11 cellular contexts compared by ENCODE assay signal in the genomic region with DNA sequence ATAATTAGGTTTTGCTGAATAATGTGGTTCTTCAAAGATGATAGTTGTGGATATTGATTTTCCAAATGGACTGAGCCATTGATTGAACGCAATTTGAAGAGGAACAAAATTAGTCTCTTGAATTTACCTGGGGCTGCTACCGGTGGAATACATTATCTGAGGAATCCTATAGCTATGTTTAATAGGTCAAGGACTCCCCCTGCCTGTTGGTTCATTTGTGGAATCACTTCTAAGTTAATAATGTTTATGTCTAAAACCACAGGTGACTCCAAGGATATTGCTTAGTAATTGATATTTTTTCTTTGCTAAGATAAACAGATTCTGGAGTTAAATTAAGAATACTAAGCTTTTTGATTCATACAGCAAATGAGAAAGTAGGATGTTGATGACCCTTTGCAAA.
DNase-seq lines count a peak whose midpoint lies in the region; ATAC-seq and TF ChIP-seq lines count a peak whose summit lies in the region.
"Had no signal": no experiment of that assay in that cellular context is flagged by ENCODE, and none has a peak within 500 bp of the region (broad histone marks: within the 10 kb centered on the region; RNA-seq: fewer than 3 reads in every experiment).

No MANE protein-coding gene starts in this region.

- H2AFZ ChIP-seq in hepatocyte: no peak overlapping the region

- H3K27ac ChIP-seq in hepatocyte: no peak overlapping the region
- H3K27ac ChIP-seq: brain microvascular endothelial cell, esophagus muscularis mucosa had no signal

- POLR2A ChIA-PET in BJ (lab: Charles Lee) (no interaction called here), HEK293T (lab: Yijun Ruan, JAX) (no interaction called here)

- peak; percentile 23; the same call in 1 of the 2 replicates for TF ChIP-seq CTCF in BJ (IDR thresholded peaks at IDR 0.05; ENCODE audit: insufficient read depth, low read depth, low read length)
- peak; percentile 42 for TF ChIP-seq CTCF in hepatocyte (IDR thresholded peaks at IDR 0.05; ENCODE audit: poor library complexity)

- H3K9me3 ChIP-seq in hepatocyte (ENCODE audit: low read depth): no peaks in the 10 kb centered on the region
- H3K9me3 ChIP-seq: esophagus muscularis mucosa had no signal

- H3K36me3 ChIP-seq in BJ (ENCODE audit: control insufficient read depth, insufficient read depth, low read length) (no peaks in the 10 kb centered on the region), hepatocyte (replicated peaks; ENCODE audit: insufficient read depth, low read depth) (no peaks in the 10 kb centered on the region)
- H3K36me3 ChIP-seq: brain microvascular endothelial cell, esophagus muscularis mucosa had no signal

- no peaks in the 10 kb centered on the region for H3K9me2 ChIP-seq in hepatocyte (replicated peaks; ENCODE audit: insufficient read depth)

- no peaks in the 10 kb centered on the region for H3K79me2 ChIP-seq in hepatocyte

- CTCF ChIA-PET in BJ (lab: Yijun Ruan, JAX): interaction anchor here (1.0 to 1.8 kb wide), 3 partner anchors 9 to 1631 kb away, joined by 3 to 8 read pairs (median 4); no protein-coding TSS in a partner anchor
- CTCF ChIA-PET in HEK293T (lab: Yijun Ruan, JAX): interaction anchor here (0.6 to 1.2 kb wide), 4 partner anchors 72 to 1631 kb away, joined by 3 to 6 read pairs (median 4); no protein-coding TSS in a partner anchor

- H4K20me1 ChIP-seq in hepatocyte (ENCODE audit: insufficient read depth, poor library complexity, severe bottlenecking): no peaks in the 10 kb centered on the region

- H3K4me1 ChIP-seq in hepatocyte (ENCODE audit: insufficient read depth): no peaks in the 10 kb centered on the region
- H3K4me1 ChIP-seq: esophagus muscularis mucosa had no signal

- DNase-seq in BJ (ENCODE audit: low read depth) (no peak), HT-29 (ENCODE audit: low spot score) (peak; percentile 63), OCI-M1 (lab: John Stamatoyannopoulos, UW) (peak; percentile 30), hepatocyte (ENCODE audit: low spot score) (peak; percentile 36), HEK293T (ENCODE audit: extremely low spot score) (no peak)
- DNase-seq: brain microvascular endothelial cell, nephron progenitor cell had no signal

- H3K4me3 ChIP-seq in BJ (ENCODE audit: low read depth, low read length) (no peak overlapping the region), hepatocyte (no peak overlapping the region)
- H3K4me3 ChIP-seq: esophagus muscularis mucosa had no signal

- H3K27me3 ChIP-seq in BJ (ENCODE audit: control insufficient read depth, insufficient read depth, low read length) (no peaks in the 10 kb centered on the region), hepatocyte (no peaks in the 10 kb centered on the region)
- H3K27me3 ChIP-seq: brain microvascular endothelial cell, esophagus muscularis mucosa had no signal

- 20% methylated on average over 2 of the region's 2 CpGs for WGBS in hepatocyte (ENCODE audit: low lambda C conversion rate, missing lambda C conversion rate)

- no peak for ATAC-seq in GM18505 (IDR thresholded peaks at IDR 0.05; ENCODE audit: unreplicated experiment)
- ATAC-seq in HG03097 (IDR thresholded peaks at IDR 0.05; ENCODE audit: low FRiP score, unreplicated experiment): no peak
- no peak for ATAC-seq in GM21515 (IDR thresholded peaks at IDR 0.05; ENCODE audit: unreplicated experiment)

- no peak for TF ChIP-seq POLR2A in GM18505 (IDR thresholded peaks at IDR 0.05; ENCODE audit: borderline replicate concordance, extremely low read depth, insufficient read depth, insufficient read length)

- no peak overlapping the region for H3K4me2 ChIP-seq in hepatocyte

TF ChIP-seq in HEK293T, 16 proteins besides CTCF, POLR2A, EP300 and RAD21:
- TF ChIP-seq ZNF384 (IDR thresholded peaks at IDR 0.05) (no peak), FOXA1 (IDR thresholded peaks at IDR 0.05) (no peak), NFRKB (IDR thresholded peaks at IDR 0.05) (no peak), L3MBTL2 (conservative IDR thresholded peaks at IDR 0.05) (no peak), BHLHE40 (IDR thresholded peaks at IDR 0.05; ENCODE audit: borderline replicate concordance) (no peak), FOXK2 (IDR thresholded peaks at IDR 0.05) (no peak), ELF4 (IDR thresholded peaks at IDR 0.05) (no peak), ARNT (IDR thresholded peaks at IDR 0.05) (no peak), LEF1 (IDR thresholded peaks at IDR 0.05; ENCODE audit: borderline replicate concordance) (no peak), FOXM1 (IDR thresholded peaks at IDR 0.05; ENCODE audit: borderline replicate concordance) (no peak), SP1 (IDR thresholded peaks at IDR 0.05) (no peak), SUZ12 (IDR thresholded peaks at IDR 0.05) (no peak), TARDBP (IDR thresholded peaks at IDR 0.05) (no peak), CTBP1 (IDR thresholded peaks at IDR 0.05; ENCODE audit: borderline replicate concordance) (no peak)
- TF ChIP-seq, protein P1, sequence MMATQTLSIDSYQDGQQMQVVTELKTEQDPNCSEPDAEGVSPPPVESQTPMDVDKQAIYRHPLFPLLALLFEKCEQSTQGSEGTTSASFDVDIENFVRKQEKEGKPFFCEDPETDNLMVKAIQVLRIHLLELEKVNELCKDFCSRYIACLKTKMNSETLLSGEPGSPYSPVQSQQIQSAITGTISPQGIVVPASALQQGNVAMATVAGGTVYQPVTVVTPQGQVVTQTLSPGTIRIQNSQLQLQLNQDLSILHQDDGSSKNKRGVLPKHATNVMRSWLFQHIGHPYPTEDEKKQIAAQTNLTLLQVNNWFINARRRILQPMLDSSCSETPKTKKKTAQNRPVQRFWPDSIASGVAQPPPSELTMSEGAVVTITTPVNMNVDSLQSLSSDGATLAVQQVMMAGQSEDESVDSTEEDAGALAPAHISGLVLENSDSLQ (IDR thresholded peaks at IDR 0.05): no peak

Comparison
In these comparisons a context has a peak if more than half of its experiments do, and no peak if none do; other contexts are left out.
1. DNase-seq: peak in HT-29 (single experiment), OCI-M1 (single experiment) and hepatocyte (single experiment); none in BJ (single experiment) and HEK293T (single experiment).